ENCODE assay signal across 1 cellular context in genomic region chr10:17049195-17049594, GRCh38.
TF ChIP-seq lines count a peak whose summit lies in the region.

No MANE protein-coding gene starts in this region.

TF ChIP-seq in HepG2, 621 proteins besides CTCF, POLR2A, EP300 and RAD21 (continued from another document):
- TF ChIP-seq MNT (IDR thresholded peaks at IDR 0.05) (no peak), ZSCAN20 (CRISPR knock-in tag; IDR thresholded peaks at IDR 0.05; ENCODE audit: borderline replicate concordance) (no peak), BORCS8-MEF2B (CRISPR knock-in tag; IDR thresholded peaks at IDR 0.05) (no peak), SNRNP70 (IDR thresholded peaks at IDR 0.05; ENCODE audit: low read depth, low read length) (no peak), SRSF1 (optimal IDR thresholded peaks at IDR 0.05; ENCODE audit: low read depth, low read length) (no peak), PPARG (CRISPR knock-in tag; conservative IDR thresholded peaks at IDR 0.05) (no peak)
- TF ChIP-seq, protein P1, sequence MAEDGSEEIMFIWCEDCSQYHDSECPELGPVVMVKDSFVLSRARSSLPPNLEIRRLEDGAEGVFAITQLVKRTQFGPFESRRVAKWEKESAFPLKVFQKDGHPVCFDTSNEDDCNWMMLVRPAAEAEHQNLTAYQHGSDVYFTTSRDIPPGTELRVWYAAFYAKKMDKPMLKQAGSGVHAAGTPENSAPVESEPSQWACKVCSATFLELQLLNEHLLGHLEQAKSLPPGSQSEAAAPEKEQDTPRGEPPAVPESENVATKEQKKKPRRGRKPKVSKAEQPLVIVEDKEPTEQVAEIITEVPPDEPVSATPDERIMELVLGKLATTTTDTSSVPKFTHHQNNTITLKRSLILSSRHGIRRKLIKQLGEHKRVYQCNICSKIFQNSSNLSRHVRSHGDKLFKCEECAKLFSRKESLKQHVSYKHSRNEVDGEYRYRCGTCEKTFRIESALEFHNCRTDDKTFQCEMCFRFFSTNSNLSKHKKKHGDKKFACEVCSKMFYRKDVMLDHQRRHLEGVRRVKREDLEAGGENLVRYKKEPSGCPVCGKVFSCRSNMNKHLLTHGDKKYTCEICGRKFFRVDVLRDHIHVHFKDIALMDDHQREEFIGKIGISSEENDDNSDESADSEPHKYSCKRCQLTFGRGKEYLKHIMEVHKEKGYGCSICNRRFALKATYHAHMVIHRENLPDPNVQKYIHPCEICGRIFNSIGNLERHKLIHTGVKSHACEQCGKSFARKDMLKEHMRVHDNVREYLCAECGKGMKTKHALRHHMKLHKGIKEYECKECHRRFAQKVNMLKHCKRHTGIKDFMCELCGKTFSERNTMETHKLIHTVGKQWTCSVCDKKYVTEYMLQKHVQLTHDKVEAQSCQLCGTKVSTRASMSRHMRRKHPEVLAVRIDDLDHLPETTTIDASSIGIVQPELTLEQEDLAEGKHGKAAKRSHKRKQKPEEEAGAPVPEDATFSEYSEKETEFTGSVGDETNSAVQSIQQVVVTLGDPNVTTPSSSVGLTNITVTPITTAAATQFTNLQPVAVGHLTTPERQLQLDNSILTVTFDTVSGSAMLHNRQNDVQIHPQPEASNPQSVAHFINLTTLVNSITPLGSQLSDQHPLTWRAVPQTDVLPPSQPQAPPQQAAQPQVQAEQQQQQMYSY (CRISPR knock-in tag; IDR thresholded peaks at IDR 0.05) = no peak
